ENCODE assay signal across 16 cellular contexts in the genomic region with DNA sequence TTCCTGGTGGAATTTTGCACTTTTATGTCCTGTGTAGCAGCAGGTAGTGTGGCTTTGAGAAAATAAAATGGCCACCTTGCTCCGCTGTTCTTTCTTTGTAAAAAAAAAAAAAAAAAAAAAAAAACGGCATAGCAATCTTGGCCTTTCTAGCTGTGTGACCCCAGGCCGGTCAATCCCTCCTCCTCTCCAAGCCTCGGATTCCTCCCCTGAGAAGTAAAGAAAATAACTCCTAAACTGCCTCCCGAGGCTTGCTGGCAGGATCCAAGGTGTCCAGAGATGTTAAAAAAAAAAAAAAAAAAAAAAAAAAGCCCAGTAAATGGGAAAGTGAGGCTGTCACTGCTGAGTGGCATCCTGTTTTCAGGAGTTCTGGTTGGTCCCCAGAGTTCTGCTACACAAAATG. TPM values are rescaled to one million over a fixed set of nuclear protein-coding genes. Genes with fewer than 3 reads are reported as not detected.
A peak's percentile ranks its signal among the peaks of the same experiment; 100 is the strongest.
DNase-seq lines count a peak whose midpoint lies in the region; ATAC-seq and TF ChIP-seq lines count a peak whose summit lies in the region.
"Had no signal": no experiment of that assay in that cellular context is flagged by ENCODE, and none has a peak within 500 bp of the region (broad histone marks: within the 10 kb centered on the region; RNA-seq: fewer than 3 reads in every experiment).

No MANE protein-coding gene starts in this region.

- DNase-seq in CD8-positive, alpha-beta T cell = no peak
- DNase-seq in PC-3 (no peak), endodermal cell (no peak), neural progenitor cell (ENCODE audit: low spot score) (no peak), NCI-H446 treated with DMSO at 0.1 percent for 48 hours (lab: John Stamatoyannopoulos, UW) (no peak), CD14-positive monocyte (ENCODE audit: low spot score) (no peak)
- DNase-seq in stimulated activated CD4-positive, alpha-beta T cell treated with anti-CD3 and anti-CD28 coated beads, Interleukin-4, amount 100 ng/mL, for 4 hours = no peak
- DNase-seq: activated naive CD4-positive, alpha-beta T cell treated with Interleukin-2 at 50 U/mL for 16 hours; effector memory CD4-positive, alpha-beta T cell; foreskin fibroblast; NCI-H2029 treated with DMSO at 0.1 percent for 48 hours; NCI-H69; occipital lobe had no signal

- peak overlapping the region; percentile 92 for H3K4me3 Mint-ChIP-seq in CD8-positive, alpha-beta T cell
- peak overlapping the region; percentile 51 for H3K4me3 Mint-ChIP-seq in endodermal cell
- H3K4me3 Mint-ChIP-seq in neural progenitor cell = peak overlapping the region; percentile 97
- H3K4me3 Mint-ChIP-seq in CD14-positive monocyte = no peak overlapping the region

- no peak overlapping the region for H3K4me3 ChIP-seq in CD8-positive, alpha-beta T cell (ENCODE audit: low read depth, low read length)
- no peak overlapping the region for H3K4me3 ChIP-seq in PC-3 (ENCODE audit: low read length)
- no peak overlapping the region for H3K4me3 ChIP-seq in endodermal cell (ENCODE audit: low read length)
- H3K4me3 ChIP-seq in neural progenitor cell = peak overlapping the region; percentile 64
- H3K4me3 ChIP-seq: lung had no signal

- no peaks in the 10 kb centered on the region for H3K9me3 Mint-ChIP-seq in CD8-positive, alpha-beta T cell
- H3K9me3 Mint-ChIP-seq in endodermal cell (no peaks in the 10 kb centered on the region), neural progenitor cell (no peaks in the 10 kb centered on the region), CD14-positive monocyte (no peaks in the 10 kb centered on the region)

- no peaks in the 10 kb centered on the region for H3K27me3 ChIP-seq in CD8-positive, alpha-beta T cell (ENCODE audit: insufficient read depth, low read length)
- H3K27me3 ChIP-seq in PC-3 (ENCODE audit: low read length) (no peaks in the 10 kb centered on the region), endodermal cell (ENCODE audit: control insufficient read depth, insufficient read depth, low read length, poor library complexity, severe bottlenecking) (no peaks in the 10 kb centered on the region), neural progenitor cell (no peaks in the 10 kb centered on the region)

- H3K4me2 ChIP-seq in PC-3 (ENCODE audit: low read length) (peak overlapping the region; percentile 88), neural progenitor cell (peak overlapping the region; percentile 88)

- H3F3A ChIP-seq in PC-3 (ENCODE audit: low read length, unreplicated experiment) (peaks cover 4% of the 10 kb centered on the region), neural progenitor cell (ENCODE audit: low read depth) (peaks cover 25% of the 10 kb centered on the region)

- H3K36me3 Mint-ChIP-seq in CD8-positive, alpha-beta T cell = no peaks in the 10 kb centered on the region
- H3K36me3 Mint-ChIP-seq in endodermal cell (ENCODE audit: low read depth) (no peaks in the 10 kb centered on the region), neural progenitor cell (no peaks in the 10 kb centered on the region), CD14-positive monocyte (peaks cover 0 to 1% of the 10 kb centered on the region in 2 donors)

- H3K27ac ChIP-seq in CD8-positive, alpha-beta T cell (ENCODE audit: low read depth, low read length) = no peak overlapping the region
- no peak overlapping the region for H3K27ac ChIP-seq in PC-3 (ENCODE audit: low read length)
- no peak overlapping the region for H3K27ac ChIP-seq in endodermal cell (ENCODE audit: low read depth, low read length)
- H3K27ac ChIP-seq in neural progenitor cell = no peak overlapping the region

- 56% methylated on average over 4 of the region's 5 CpGs; no CpG with 5 or more reads in 1 of the 2 experiments for WGBS in endodermal cell (ENCODE audit: insufficient coverage in 1 of 2, insufficient read length in 1 of 2), 2 experiments

- no peaks in the 10 kb centered on the region for H3K27me3 Mint-ChIP-seq in CD8-positive, alpha-beta T cell (ENCODE audit: low read depth)
- H3K27me3 Mint-ChIP-seq in endodermal cell (ENCODE audit: insufficient read depth) (peaks cover 12% of the 10 kb centered on the region), neural progenitor cell (ENCODE audit: insufficient read depth, low read depth) (no peaks in the 10 kb centered on the region), CD14-positive monocyte (ENCODE audit: low read depth in 3 of 3) (peaks cover 0 to 8% (median 4%) of the 10 kb centered on the region in 3 donors)

- H3K4me1 ChIP-seq in CD8-positive, alpha-beta T cell (ENCODE audit: insufficient read depth, low read length) = peaks cover 12% of the 10 kb centered on the region
- H3K4me1 ChIP-seq in PC-3 (ENCODE audit: insufficient read depth, low read length) = peaks cover 32% of the 10 kb centered on the region
- peaks cover 6% of the 10 kb centered on the region for H3K4me1 ChIP-seq in endodermal cell (ENCODE audit: control insufficient read depth, insufficient read depth, low read length)
- peaks cover 24% of the 10 kb centered on the region for H3K4me1 ChIP-seq in neural progenitor cell

- no peaks in the 10 kb centered on the region for H3K9me3 ChIP-seq in CD8-positive, alpha-beta T cell (ENCODE audit: low read length)
- H3K9me3 ChIP-seq in PC-3 (ENCODE audit: low read length) (no peaks in the 10 kb centered on the region), endodermal cell (ENCODE audit: control insufficient read depth, low read length) (no peaks in the 10 kb centered on the region), neural progenitor cell (ENCODE audit: low read depth) (no peaks in the 10 kb centered on the region)

- no peak for TF ChIP-seq CTCF in CD8-positive, alpha-beta T cell (IDR thresholded peaks at IDR 0.05)
- TF ChIP-seq CTCF in PC-3 (conservative IDR thresholded peaks at IDR 0.05; ENCODE audit: low read depth, low read length) (no peak), endodermal cell (conservative IDR thresholded peaks at IDR 0.05) (no peak), neural progenitor cell (IDR thresholded peaks at IDR 0.05) (no peak), CD14-positive monocyte (IDR thresholded peaks at IDR 0.05) (no peak)

- no peaks in the 10 kb centered on the region for H3K9me2 ChIP-seq in PC-3 (replicated peaks; ENCODE audit: low read length)

- peaks cover 18% of the 10 kb centered on the region for H3K4me1 Mint-ChIP-seq in CD8-positive, alpha-beta T cell (ENCODE audit: low read depth)
- H3K4me1 Mint-ChIP-seq in endodermal cell (peaks cover 17% of the 10 kb centered on the region), neural progenitor cell (peaks cover 64% of the 10 kb centered on the region), CD14-positive monocyte (peaks cover 61% of the 10 kb centered on the region)

- H3K79me2 ChIP-seq in PC-3 (ENCODE audit: low read length) (no peaks in the 10 kb centered on the region), neural progenitor cell (ENCODE audit: low read depth) (no peaks in the 10 kb centered on the region)

- no peak overlapping the region for H3K9ac ChIP-seq in PC-3 (ENCODE audit: low read length)
- no peak overlapping the region for H3K9ac ChIP-seq in endodermal cell (ENCODE audit: extremely low read depth, low read length, poor library complexity, severe bottlenecking)
- H3K9ac ChIP-seq in neural progenitor cell = no peak overlapping the region

- H4K20me1 ChIP-seq in PC-3 (ENCODE audit: low read length) (no peaks in the 10 kb centered on the region), neural progenitor cell (ENCODE audit: low read depth) (peaks cover 12% of the 10 kb centered on the region)

- no peak for ATAC-seq in CD8-positive, alpha-beta T cell
- ATAC-seq in PC-3 (no peak), HG03095 (IDR thresholded peaks at IDR 0.05; ENCODE audit: unreplicated experiment) (no peak)

- no TSS peak for BruUV-seq in PC-3 (replicated peaks; lab: Mats Ljungman, UMichigan)

- H3K27ac Mint-ChIP-seq in CD8-positive, alpha-beta T cell = no peak overlapping the region
- H3K27ac Mint-ChIP-seq in endodermal cell (peak overlapping the region; percentile 38), neural progenitor cell (peak overlapping the region; percentile 46), CD14-positive monocyte (peak overlapping the region in 1 of 7 donors; percentile 36)

- intact Hi-C loops in CD8-positive, alpha-beta T cell (cut with DNase I, micrococcal nuclease) = loop anchor here (10.0 kb wide), 4 partner anchors 200 to 380 kb away; a partner anchor contains a TSS
- intact Hi-C loops in PC-3 (cut with micrococcal nuclease) (no loop called here), CD14-positive monocyte (cut with micrococcal nuclease) (no loop called here)

- CTCF ChIA-PET in CD8-positive, alpha-beta T cell (lab: Charles Lee) = no interaction called here
- CTCF ChIA-PET in PC-3 (lab: Charles Lee) = no interaction called here

- H3K36me3 ChIP-seq in CD8-positive, alpha-beta T cell (ENCODE audit: insufficient read depth, low read length) = no peaks in the 10 kb centered on the region
- H3K36me3 ChIP-seq in PC-3 (ENCODE audit: low read depth, low read length) (no peaks in the 10 kb centered on the region), endodermal cell (ENCODE audit: control insufficient read depth, insufficient read depth, low read length) (no peaks in the 10 kb centered on the region), neural progenitor cell (no peaks in the 10 kb centered on the region)

- POLR2A ChIA-PET in CD8-positive, alpha-beta T cell (lab: Charles Lee) = no interaction called here
- POLR2A ChIA-PET in PC-3 (lab: Charles Lee; ENCODE audit: unreplicated experiment) = no interaction called here

- no peak overlapping the region; the same call in 1 of the 2 replicates for H2AFZ ChIP-seq in PC-3 (ENCODE audit: low read length)
- H2AFZ ChIP-seq in neural progenitor cell (replicated peaks) = no peak overlapping the region

RNA-seq across cellular contexts. Expression of a gene that starts 23.9 kb away (rescaled TPM):
- total RNA-seq in CD8-positive, alpha-beta T cell = 1 to 10 TPM in 1 of 2 experiments, under 1 TPM in 1; 0.97 to 1.3 TPM
- total RNA-seq in PC-3 (2014; rRNA removed) (not detected in 2 replicates), endodermal cell (1 to 10 TPM in 1 of 2 donors, under 1 TPM in 1; 0.80 to 1.4 TPM), neural progenitor cell (ENCODE audit: low replicate concordance) (0.39 and 1.5 TPM in 2 replicates)
- 3.7 TPM for polyA plus RNA-seq in endodermal cell (2013, experiment 1 of 2)
- polyA plus RNA-seq in endodermal cell (2013, experiment 2 of 2) = 3.5 TPM
- polyA plus RNA-seq in CD14-positive monocyte = 10 to 100 TPM in 1 of 2 donors, 1 to 10 TPM in 1; 6.4 to 12.9 TPM
- total RNA-seq: ureter had no signal

Comparison
In these comparisons a context has a peak if more than half of its experiments do, and no peak if none do; other contexts are left out.
1. H3K4me3 Mint-ChIP-seq: peak in CD8-positive, alpha-beta T cell (single experiment), endodermal cell (single experiment) and neural progenitor cell (single experiment); none in CD14-positive monocyte (0 of 2).
2. intact Hi-C loops: an anchor here in CD8-positive, alpha-beta T cell (10.0 kb wide); none called in PC-3 and CD14-positive monocyte.